ENCODE assay signal across 8 cellular contexts in genomic region chr2:112765251-112765650, GRCh38. TPM values are rescaled to one million over a fixed set of nuclear protein-coding genes. Genes with fewer than 3 reads are reported as not detected.
DNase-seq lines count a peak whose midpoint lies in the region; ATAC-seq and TF ChIP-seq lines count a peak whose summit lies in the region.

No MANE protein-coding gene starts in this region.

- H3K9me3 ChIP-seq in MM.1S (replicated peaks; ENCODE audit: insufficient read depth, low read length) = no peaks in the 10 kb centered on the region
- no peaks in the 10 kb centered on the region for H3K9me3 ChIP-seq in ectodermal cell (ENCODE audit: control insufficient read depth, low read length)
- no peaks in the 10 kb centered on the region for H3K9me3 ChIP-seq in neutrophil

- WGBS in ectodermal cell, 2 experiments = 81 to 84% methylated on average over 4 of the region's 4 CpGs

- peaks cover 36% of the 10 kb centered on the region for H3K79me2 ChIP-seq in MM.1S (ENCODE audit: low read length)

- no peaks in the 10 kb centered on the region for H3K27me3 ChIP-seq in MM.1S (replicated peaks; ENCODE audit: insufficient read depth, low read length)
- H3K27me3 ChIP-seq in ectodermal cell (ENCODE audit: control insufficient read depth, insufficient read depth, low read length, poor library complexity, severe bottlenecking) = no peaks in the 10 kb centered on the region
- no peaks in the 10 kb centered on the region for H3K27me3 ChIP-seq in neutrophil

- peak overlapping the region; percentile 61 for H2AFZ ChIP-seq in MM.1S (ENCODE audit: low read length)

- H3K9me2 ChIP-seq in MM.1S (replicated peaks; ENCODE audit: insufficient read depth, low read length) = no peaks in the 10 kb centered on the region

- TF ChIP-seq CTCF in MM.1S (IDR thresholded peaks at IDR 0.05; ENCODE audit: low read length) = no peak
- TF ChIP-seq CTCF in neutrophil (IDR thresholded peaks at IDR 0.05) = no peak

- no peaks in the 10 kb centered on the region for H4K20me1 ChIP-seq in MM.1S (ENCODE audit: insufficient read depth, low read length)

- peak overlapping the region; percentile 94 for H3K4me3 ChIP-seq in MM.1S (ENCODE audit: low read length)
- peak overlapping the region; percentile 71 for H3K4me3 ChIP-seq in ectodermal cell (ENCODE audit: insufficient read depth, low read depth, low read length)
- peak overlapping the region; percentile 80 to 85 for H3K4me3 ChIP-seq in neutrophil (ENCODE audit: low read depth in 1 of 2, low read length in 1 of 2)

- no peak for ATAC-seq in GM18867 (IDR thresholded peaks at IDR 0.05; ENCODE audit: unreplicated experiment)

- peak; percentile 39 for DNase-seq in DMS79 treated with DMSO at 0.1 percent for 48 hours (lab: John Stamatoyannopoulos, UW)
- DNase-seq in MM.1S = peak; percentile 30
- DNase-seq in iPS-NIHi7 (ENCODE audit: extremely low spot score) = no peak
- no peak for DNase-seq in activated CD4-positive, alpha-beta T cell treated with anti-CD3 and anti-CD28 coated beads, Interleukin-2, amount 50 U/mL, for 48 hours
- DNase-seq in LoVo (ENCODE audit: low spot score) = no peak

- no peaks in the 10 kb centered on the region for H3F3A ChIP-seq in MM.1S (ENCODE audit: insufficient read depth, low read length)

- H3K27ac ChIP-seq in MM.1S (ENCODE audit: low read length) (peak overlapping the region; percentile 39; the same call in 1 of the 2 replicates), ectodermal cell (ENCODE audit: insufficient read depth, low read depth, low read length, poor library complexity, severe bottlenecking) (no peak overlapping the region), neutrophil (no peak overlapping the region)

- H3K4me2 ChIP-seq in MM.1S (ENCODE audit: low read depth, low read length) = peak overlapping the region; percentile 84

- H3K9ac ChIP-seq in MM.1S (ENCODE audit: low read length) = peak overlapping the region; percentile 53

- H3K36me3 ChIP-seq in MM.1S (replicated peaks; ENCODE audit: insufficient read depth, low read length) = peaks cover 2% of the 10 kb centered on the region
- no peaks in the 10 kb centered on the region for H3K36me3 ChIP-seq in ectodermal cell (ENCODE audit: control insufficient read depth, insufficient read depth, low read length)
- H3K36me3 ChIP-seq in neutrophil = no peaks in the 10 kb centered on the region

- H3K4me1 ChIP-seq in MM.1S (ENCODE audit: low read length) (peaks cover 16% of the 10 kb centered on the region; the same call in 1 of the 2 replicates), ectodermal cell (ENCODE audit: control insufficient read depth, insufficient read depth, low read length) (peaks cover 7% of the 10 kb centered on the region), neutrophil (ENCODE audit: control insufficient read depth in 1 of 2, insufficient read depth in 1 of 2, low read depth in 1 of 2, low read length in 1 of 2) (peaks cover 26 to 36% of the 10 kb centered on the region in 2 experiments)

RNA-seq across cellular contexts. Expression of gene CKAP2L, which starts 0.8 kb away (rescaled TPM):
- polyA plus RNA-seq in ectodermal cell (2013, experiment 1 of 4) = 25.7 TPM
- 23.3 TPM for polyA plus RNA-seq in ectodermal cell (2013, experiment 2 of 4)
- polyA plus RNA-seq in ectodermal cell (2013, experiment 3 of 4) = 21.0 TPM
- 21.4 TPM for polyA plus RNA-seq in ectodermal cell (2013, experiment 4 of 4)

RNA-seq across cellular contexts. Expression of gene IL1A, which starts 19.0 kb away (rescaled TPM):
- polyA plus RNA-seq in ectodermal cell (2013, experiment 1 of 4) = 0.69 TPM
- polyA plus RNA-seq in ectodermal cell (2013, experiment 2 of 4) = 0.71 TPM
- 0.75 TPM for polyA plus RNA-seq in ectodermal cell (2013, experiment 3 of 4)
- 0.77 TPM for polyA plus RNA-seq in ectodermal cell (2013, experiment 4 of 4)

RNA-seq across cellular contexts. Expression of gene NT5DC4, which starts 44.4 kb away (rescaled TPM):
- polyA plus RNA-seq in ectodermal cell (2013, experiment 1 of 4) = not detected
- polyA plus RNA-seq in ectodermal cell (2013, experiment 2 of 4) = not detected
- not detected for polyA plus RNA-seq in ectodermal cell (2013, experiment 3 of 4)
- not detected for polyA plus RNA-seq in ectodermal cell (2013, experiment 4 of 4)

Comparison
In these comparisons a context has a peak if more than half of its experiments do, and no peak if none do; other contexts are left out.
1. DNase-seq: peak in DMS79 treated with DMSO at 0.1 percent for 48 hours (single experiment) and MM.1S (single experiment); none in iPS-NIHi7 (single experiment), activated CD4-positive, alpha-beta T cell treated with anti-CD3 and anti-CD28 coated beads, Interleukin-2, amount 50 U/mL, for 48 hours (0 of 2) and LoVo (single experiment).
2. Peak in every context shown above with its lines, with median percentiles within 50 percentile points of each other: H3K4me3 ChIP-seq.